ENCODE assay signal across 18 cellular contexts in genomic region chr7:29342761-29343160, GRCh38.
DNase-seq lines count a peak whose midpoint lies in the region; TF ChIP-seq lines count a peak whose summit lies in the region.
"Had no signal": no experiment of that assay in that cellular context is flagged by ENCODE, and none has a peak within 500 bp of the region (broad histone marks: within the 10 kb centered on the region; RNA-seq: fewer than 3 reads in every experiment).

No MANE protein-coding gene starts in this region.

- in situ Hi-C loops in mammary epithelial cell (cut with MboI; ENCODE audit: low sequenced_read_pairs in 2 of 2): loop anchor here in 1 of 2 donors (10.0 kb wide), 1 partner anchor 418 kb away; no protein-coding TSS in a partner anchor

- BruUV-seq in mammary epithelial cell (replicated peaks; lab: Mats Ljungman, UMichigan): no TSS peak

- no peak overlapping the region for H4K8ac ChIP-seq in mesenchymal stem cell (ENCODE audit: low read length)

- no peak overlapping the region for H2BK5ac ChIP-seq in mesenchymal stem cell (ENCODE audit: low read depth, low read length, poor library complexity, severe bottlenecking)

- TF ChIP-seq CTCF in mammary epithelial cell (conservative IDR thresholded peaks at IDR 0.05 in 1 of 2, IDR thresholded peaks at IDR 0.05 in 1 of 2; ENCODE audit: extremely low read depth in 1 of 2, insufficient read depth in 1 of 2, low read depth in 1 of 2, low read length in 2 of 2): no peak

- no peak overlapping the region for H3K27ac ChIP-seq in mammary epithelial cell (ENCODE audit: insufficient read depth, low read depth, low read length)
- H3K27ac ChIP-seq in substantia nigra (ENCODE audit: low read depth, low read length, poor library complexity, severe bottlenecking): peak overlapping the region; percentile 1
- no peak overlapping the region for H3K27ac ChIP-seq in mesenchymal stem cell (ENCODE audit: low read length, poor library complexity, severe bottlenecking)
- H3K27ac ChIP-seq: A549, left ventricle myocardium inferior, neutrophil had no signal

- no peaks in the 10 kb centered on the region for H3K27me3 ChIP-seq in MG63
- no peaks in the 10 kb centered on the region for H3K27me3 ChIP-seq in mammary epithelial cell (ENCODE audit: insufficient read depth, low read length)
- peaks cover 18 to 35% of the 10 kb centered on the region in 2 experiments for H3K27me3 ChIP-seq in mesenchymal stem cell (ENCODE audit: control insufficient read depth in 1 of 2, insufficient read depth in 1 of 2, low read length in 2 of 2)
- H3K27me3 ChIP-seq: neutrophil had no signal

- H2BK120ac ChIP-seq in mesenchymal stem cell (ENCODE audit: low read depth, low read length): no peak overlapping the region

- DNase-seq in NCI-H748 (lab: John Stamatoyannopoulos, UW; ENCODE audit: unreplicated experiment) (peak; percentile 21), NCI-H748 treated with DMSO at 0.1 percent for 48 hours (lab: John Stamatoyannopoulos, UW) (no peak), MG63 (peak; percentile 51), mammary epithelial cell (peak; percentile 62), substantia nigra (lab: John Stamatoyannopoulos, UW) (no peak), epidermal melanocyte (ENCODE audit: insufficient read length, low spot score) (no peak), mesenchymal stem cell (no peak), SIG-M5 treated with dmso at 0.1 percent for 504 hours (lab: John Stamatoyannopoulos, UW; ENCODE audit: unreplicated experiment) (no peak)
- DNase-seq: activated CD4-positive, alpha-beta T cell treated with anti-CD3 and anti-CD28 coated beads, Interleukin-2, amount 50 U/mL, for 4 hours; activated gamma-delta T cell treated with Interleukin-2 at 50 U/mL for 16 hours; amniotic stem cell; CD4-positive, CD25-positive, alpha-beta regulatory T cell; DMS153; GOT3; left ventricle myocardium inferior; mucosa of descending colon had no signal

- H3K79me1 ChIP-seq in mesenchymal stem cell (replicated peaks; ENCODE audit: low read length, poor library complexity, severe bottlenecking): no peaks in the 10 kb centered on the region

- whole genome bisulfite sequencing in mammary epithelial cell (ENCODE audit: low coverage, missing lambda C conversion rate): 45% methylated on average over 3 of the region's 3 CpGs
- WGBS in mesenchymal stem cell: 94% methylated on average over 3 of the region's 3 CpGs

- H3K9me3 ChIP-seq in MG63 (no peaks in the 10 kb centered on the region), mammary epithelial cell (replicated peaks; ENCODE audit: insufficient read depth, low read length) (no peaks in the 10 kb centered on the region), mesenchymal stem cell (ENCODE audit: control insufficient read depth, low read length) (no peaks in the 10 kb centered on the region)
- H3K9me3 ChIP-seq: A549, left ventricle myocardium inferior, mucosa of descending colon, neutrophil had no signal

- H2BK12ac ChIP-seq in mesenchymal stem cell (ENCODE audit: low read length in 2 of 2): no peak overlapping the region

- no peak overlapping the region for H4K91ac ChIP-seq in mesenchymal stem cell (ENCODE audit: low read length)

- H3K79me2 ChIP-seq in mammary epithelial cell (ENCODE audit: insufficient read depth, low read length): no peaks in the 10 kb centered on the region

- H3K18ac ChIP-seq in mesenchymal stem cell (ENCODE audit: low read depth in 1 of 2, low read length in 2 of 2): no peak overlapping the region

- H2AFZ ChIP-seq in mammary epithelial cell (ENCODE audit: low read depth, low read length) (no peak overlapping the region), mesenchymal stem cell (ENCODE audit: low read depth, low read length) (no peak overlapping the region)

- intact Hi-C loops in mammary epithelial cell (cut with micrococcal nuclease): loop anchor here (5.0 kb wide), 1 partner anchor 55 kb away; no protein-coding TSS in a partner anchor

- no peak overlapping the region for H3K23ac ChIP-seq in mesenchymal stem cell (ENCODE audit: low read length in 2 of 2)

- H3K9ac ChIP-seq in mammary epithelial cell (ENCODE audit: insufficient read depth, low read length): no peak overlapping the region
- no peak overlapping the region for H3K9ac ChIP-seq in mesenchymal stem cell (ENCODE audit: low read length)

- no peaks in the 10 kb centered on the region for H4K20me1 ChIP-seq in mammary epithelial cell (ENCODE audit: insufficient read depth, low read length)

- H3K36me3 ChIP-seq in MG63 (no peaks in the 10 kb centered on the region), mammary epithelial cell (ENCODE audit: insufficient read depth, low read length) (no peaks in the 10 kb centered on the region), mesenchymal stem cell (ENCODE audit: control insufficient read depth in 1 of 2, insufficient read depth in 2 of 2, low read depth in 1 of 2, low read length in 2 of 2) (no peaks in the 10 kb centered on the region)
- H3K36me3 ChIP-seq: left ventricle myocardium inferior, neutrophil had no signal

- no peak overlapping the region for H2AK5ac ChIP-seq in mesenchymal stem cell (ENCODE audit: low read length, severe bottlenecking)

- CTCF ChIA-PET in mammary epithelial cell (lab: Charles Lee; ENCODE audit: low non-redundant PET): no interaction called here

- H3K14ac ChIP-seq in mesenchymal stem cell (ENCODE audit: low read length in 2 of 2): no peak overlapping the region

- dilution Hi-C loops in mammary epithelial cell (cut with HindIII; ENCODE audit: low sequenced_read_pairs): no loop called here

- H3K4me3 ChIP-seq in MG63 (no peak overlapping the region), mammary epithelial cell (replicated peaks in 1 of 3; ENCODE audit: insufficient read depth in 1 of 3, low read depth in 2 of 3, low read length in 3 of 3) (no peak overlapping the region), mesenchymal stem cell (ENCODE audit: insufficient read depth in 1 of 2, low read depth in 1 of 2, low read length in 2 of 2) (no peak overlapping the region)
- H3K4me3 ChIP-seq: A549, left ventricle myocardium inferior, mucosa of descending colon had no signal

- H3K4me1 ChIP-seq in mammary epithelial cell (ENCODE audit: insufficient read depth, low read length) (peaks cover 36% of the 10 kb centered on the region), mesenchymal stem cell (ENCODE audit: control insufficient read depth, insufficient read depth, low read depth, low read length) (no peaks in the 10 kb centered on the region)
- H3K4me1 ChIP-seq: A549 had no signal

- H3K4me2 ChIP-seq in mammary epithelial cell (ENCODE audit: insufficient read depth, low read depth, low read length): peak overlapping the region; percentile 24
- no peak overlapping the region for H3K4me2 ChIP-seq in mesenchymal stem cell (ENCODE audit: low read length, poor library complexity, severe bottlenecking)
- H3K4me2 ChIP-seq: A549 had no signal

- H3K4ac ChIP-seq in mesenchymal stem cell (ENCODE audit: low read depth in 1 of 2, low read length in 2 of 2): no peak overlapping the region

- no peak overlapping the region for H2BK15ac ChIP-seq in mesenchymal stem cell (ENCODE audit: low read depth, poor library complexity, severe bottlenecking)

Comparison
In these comparisons a context has a peak if more than half of its experiments do, and no peak if none do; other contexts are left out.
1. DNase-seq: peak in NCI-H748 (single experiment), MG63 (single experiment) and mammary epithelial cell (single experiment); none in NCI-H748 treated with DMSO at 0.1 percent for 48 hours (single experiment), substantia nigra (0 of 49), epidermal melanocyte (single experiment), mesenchymal stem cell (single experiment) and SIG-M5 treated with dmso at 0.1 percent for 504 hours (single experiment).